Comparison of ENCODE assay signal across 8 cellular contexts in the genomic region with DNA sequence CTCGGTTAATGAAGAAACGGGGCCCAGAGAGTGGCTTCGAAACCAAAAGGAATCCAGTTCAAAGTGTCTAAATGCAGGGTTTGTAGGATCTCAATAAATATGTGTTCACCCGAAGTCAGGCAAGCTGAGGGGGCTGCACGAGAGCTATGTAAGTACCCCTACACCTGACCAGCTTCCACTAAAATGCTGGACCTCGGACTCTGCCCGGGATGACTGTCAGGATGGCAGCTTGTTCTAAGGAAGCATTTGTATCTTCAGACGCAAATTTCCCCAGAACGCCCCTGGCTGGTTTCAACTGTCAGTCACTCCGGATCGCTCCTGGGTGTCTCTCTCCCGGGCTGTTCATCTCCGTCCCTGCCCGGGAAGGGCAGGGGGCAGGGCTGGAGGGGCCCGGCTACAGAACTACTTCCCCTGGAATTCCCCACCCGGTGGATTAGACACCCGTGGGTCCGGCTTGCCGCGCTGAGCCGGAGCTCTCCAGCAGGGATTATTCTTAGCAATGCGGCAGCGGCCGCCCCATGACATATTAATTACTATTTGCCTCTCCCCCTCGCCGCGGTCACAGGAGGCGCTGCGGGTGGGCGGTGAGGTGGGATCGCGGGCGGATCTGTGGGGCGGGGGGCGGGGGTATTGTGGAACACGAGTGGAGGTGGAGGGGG.
A peak's percentile ranks its signal among the peaks of the same experiment; 100 is the strongest.
DNase-seq lines count a peak whose midpoint lies in the region; ATAC-seq, FAIRE-seq and TF ChIP-seq lines count a peak whose summit lies in the region.

No MANE protein-coding gene starts in this region.

- H3K27me3 ChIP-seq in H1 (replicated peaks in 1 of 4; ENCODE audit: control insufficient read depth in 3 of 4, extremely low read depth in 1 of 4, insufficient read depth in 3 of 4, low read length in 3 of 4), result peaks cover 0 to 18% (median 11%) of the 10 kb centered on the region in 4 experiments; a peak in 6 of 7 replicates

- H3K9ac ChIP-seq in H1 (replicated peaks in 1 of 4; ENCODE audit: extremely low read depth in 1 of 4, low read depth in 3 of 4, low read length in 3 of 4), result no peak overlapping the region

- CTCF ChIA-PET in H1 (lab: Charles Lee; ENCODE audit: partially characterized antibody), result interaction anchor here (0.6 to 2.3 kb wide), 18 partner anchors 8 to 328 kb away, joined by 3 to 21 read pairs (median 5); no protein-coding TSS in a partner anchor

- H4K8ac ChIP-seq in H1 (ENCODE audit: extremely low read depth, insufficient read depth, low read length), result no peak overlapping the region

- no peak overlapping the region for H3K27ac ChIP-seq in H1 (ENCODE audit: low read depth, low read length)

- no peak for TF ChIP-seq POLR2A in H1 (IDR thresholded peaks at IDR 0.05; ENCODE audit: control extremely low read depth in 1 of 2, low read depth in 2 of 2, low read length in 2 of 2)

- no peaks in the 10 kb centered on the region for H3K36me3 Mint-ChIP-seq in mesothelial cell of epicardium
- H3K36me3 Mint-ChIP-seq in activated naive CD4-positive, alpha-beta T cell treated with anti-CD3 and anti-CD28 coated beads, Interleukin-2, amount 50 U/mL, for 72 hours, result peaks cover 0 to 8% of the 10 kb centered on the region in 2 donors

- H3K4me3 Mint-ChIP-seq in stimulated activated naive CD8-positive, alpha-beta T cell treated with anti-CD3 and anti-CD28 coated beads, Interleukin-15, amount 100 ng/mL, for 72 hours, result peak overlapping the region; percentile 27 to 29
- peak overlapping the region; percentile 84 for H3K4me3 Mint-ChIP-seq in mesothelial cell of epicardium

- H2BK5ac ChIP-seq in H1 (ENCODE audit: low read depth, low read length), result no peak overlapping the region

- no peak overlapping the region for H3K4ac ChIP-seq in H1 (replicated peaks; ENCODE audit: insufficient read length, low read depth, low read length)

- no peak overlapping the region for H2BK20ac ChIP-seq in H1 (ENCODE audit: low read length)

- H3K23ac ChIP-seq in H1 (ENCODE audit: insufficient read length), result no peak overlapping the region

- no peak overlapping the region for H3K56ac ChIP-seq in H1 (replicated peaks; ENCODE audit: insufficient read length, low read depth, low read length)

- no peak for TF ChIP-seq EP300 in H1 (IDR thresholded peaks at IDR 0.05; ENCODE audit: borderline replicate concordance in 1 of 2, low read depth in 2 of 2, low read length in 2 of 2)

- WGBS in H1 (ENCODE audit: extremely low coverage in 1 of 2, insufficient coverage in 1 of 2, insufficient read length in 1 of 2, insufficient replicate concordance in 2 of 2, low coverage in 1 of 2, low lambda C conversion rate in 2 of 2, missing lambda C conversion rate in 1 of 2), 2 experiments, result 15% methylated on average over 27 of the region's 36 CpGs; no CpG with 5 or more reads in 1 of the 2 experiments

- peaks cover 21% of the 10 kb centered on the region for H3K4me1 Mint-ChIP-seq in stimulated activated naive CD8-positive, alpha-beta T cell treated with anti-CD3 and anti-CD28 coated beads, Interleukin-15, amount 100 ng/mL, for 72 hours
- peaks cover 20% of the 10 kb centered on the region for H3K4me1 Mint-ChIP-seq in mesothelial cell of epicardium

- peak overlapping the region; percentile 59 to 82 (median 66) for H3K4me3 ChIP-seq in H1 (ENCODE audit: extremely low read depth in 1 of 4, insufficient read depth in 2 of 4, low read depth in 3 of 4, low read length in 4 of 4)

- H3K14ac ChIP-seq in H1 (ENCODE audit: insufficient read length), result no peak overlapping the region

- no peaks in the 10 kb centered on the region for H3K9me3 Mint-ChIP-seq in stimulated activated naive CD8-positive, alpha-beta T cell treated with anti-CD3 and anti-CD28 coated beads, Interleukin-15, amount 100 ng/mL, for 72 hours
- H3K9me3 Mint-ChIP-seq in mesothelial cell of epicardium, result no peaks in the 10 kb centered on the region
- H3K9me3 Mint-ChIP-seq in activated naive CD4-positive, alpha-beta T cell treated with anti-CD3 and anti-CD28 coated beads, Interleukin-2, amount 50 U/mL, for 72 hours, result no peaks in the 10 kb centered on the region

- H3K9me3 ChIP-seq in H1 (ENCODE audit: insufficient read depth in 2 of 2, low read depth in 1 of 2, low read length in 1 of 2), result no peaks in the 10 kb centered on the region

- H3K23me2 ChIP-seq in H1 (ENCODE audit: low read depth, low read length), result peaks cover 15% of the 10 kb centered on the region; the same call in 1 of the 2 replicates

- no peak overlapping the region for H3K18ac ChIP-seq in H1 (ENCODE audit: extremely low read depth, low read length)

- no peak overlapping the region for H2BK12ac ChIP-seq in H1 (ENCODE audit: low read depth, low read length)

- H3K79me2 ChIP-seq in H1 (ENCODE audit: control insufficient read depth in 1 of 2, insufficient read depth in 2 of 2, low read length in 2 of 2), result no peaks in the 10 kb centered on the region

- no peaks in the 10 kb centered on the region for H3K79me1 ChIP-seq in H1 (ENCODE audit: low read depth, low read length)

- H3K4me1 ChIP-seq in H1 (replicated peaks in 1 of 4; ENCODE audit: control insufficient read depth in 3 of 4, insufficient read depth in 4 of 4, low read length in 3 of 4), result peaks cover 0 to 6% (median 3%) of the 10 kb centered on the region in 4 experiments; a peak in 4 of 7 replicates

- H4K91ac ChIP-seq in H1 (replicated peaks; ENCODE audit: insufficient read length, low read length), result no peak overlapping the region

- no peak for ATAC-seq in stimulated activated naive CD8-positive, alpha-beta T cell treated with anti-CD3 and anti-CD28 coated beads, Interleukin-15, amount 100 ng/mL, for 72 hours
- no peak for ATAC-seq in stimulated activated naive CD8-positive, alpha-beta T cell treated with anti-CD3 and anti-CD28 coated beads, Interleukin-15, Interleukin-2, amounts not matched to agents 100 U/mL and 50 U/mL, for 24 hours
- no peak for ATAC-seq in activated naive CD4-positive, alpha-beta T cell treated with anti-CD3 and anti-CD28 coated beads, Interleukin-2, amount 50 U/mL, for 72 hours
- no peak for ATAC-seq in GM18498 (IDR thresholded peaks at IDR 0.05; ENCODE audit: unreplicated experiment)

- H3K27ac Mint-ChIP-seq in stimulated activated naive CD8-positive, alpha-beta T cell treated with anti-CD3 and anti-CD28 coated beads, Interleukin-15, amount 100 ng/mL, for 72 hours, result no peak overlapping the region
- no peak overlapping the region for H3K27ac Mint-ChIP-seq in mesothelial cell of epicardium
- no peak overlapping the region for H3K27ac Mint-ChIP-seq in activated naive CD4-positive, alpha-beta T cell treated with anti-CD3 and anti-CD28 coated beads, Interleukin-2, amount 50 U/mL, for 72 hours

- no peak overlapping the region for H2BK120ac ChIP-seq in H1 (replicated peaks; ENCODE audit: low read depth, low read length)

- no peak for FAIRE-seq in H1 (lab: Jason Lieb, UNC)

- POLR2A ChIA-PET in H1 (lab: Charles Lee; ENCODE audit: partially characterized antibody), result interaction anchor here (0.9 to 1.5 kb wide), 3 partner anchors 8 to 14 kb away, joined by 3 to 5 read pairs (median 5); no protein-coding TSS in a partner anchor

- H2AK5ac ChIP-seq in H1 (ENCODE audit: low read depth, low read length), result no peak overlapping the region

- H2BK15ac ChIP-seq in H1 (ENCODE audit: low read length), result no peak overlapping the region

- H3K4me2 ChIP-seq in H1 (ENCODE audit: insufficient read depth in 1 of 2, low read depth in 2 of 2, low read length in 2 of 2), result peak overlapping the region; percentile 94 to 100

- H3K27me3 Mint-ChIP-seq in stimulated activated naive CD8-positive, alpha-beta T cell treated with anti-CD3 and anti-CD28 coated beads, Interleukin-15, amount 100 ng/mL, for 72 hours, result peaks cover 80% of the 10 kb centered on the region
- peaks cover 38% of the 10 kb centered on the region for H3K27me3 Mint-ChIP-seq in mesothelial cell of epicardium (ENCODE audit: low read depth)

- TF ChIP-seq CTCF in H1 (IDR thresholded peaks at IDR 0.05; ENCODE audit: control extremely low read depth in 1 of 3, insufficient read depth in 1 of 3, low read depth in 1 of 3, low read length in 3 of 3), result no peak
- TF ChIP-seq CTCF in mesothelial cell of epicardium (IDR thresholded peaks at IDR 0.05; ENCODE audit: unreplicated experiment), result no peak

- DNase-seq in stimulated activated naive CD8-positive, alpha-beta T cell treated with anti-CD3 and anti-CD28 coated beads, Interleukin-15, amount 100 ng/mL, for 72 hours, result peak in 1 of 2 donors; percentile 1
- no peak for DNase-seq in stimulated activated naive CD8-positive, alpha-beta T cell treated with anti-CD3 and anti-CD28 coated beads, Interleukin-15, Interleukin-2, amounts not matched to agents 100 U/mL and 50 U/mL, for 24 hours
- DNase-seq in H1 (ENCODE audit: low read depth in 1 of 2, low spot score in 2 of 2) (peak in 1 of 2 experiments; percentile 51), mesothelial cell of epicardium (ENCODE audit: low spot score in 2 of 2, unreplicated experiment in 2 of 2) (peak in 1 of 2 experiments; percentile 48), NCI-H446 treated with DMSO at 0.1 percent for 48 hours (lab: John Stamatoyannopoulos, UW) (no peak)
- DNase-seq in activated naive CD4-positive, alpha-beta T cell treated with anti-CD3 and anti-CD28 coated beads, Interleukin-2, amount 50 U/mL, for 72 hours (ENCODE audit: low spot score in 2 of 2), result no peak
- no peak for DNase-seq in effector CD8-positive, alpha-beta T cell (lab: John Stamatoyannopoulos, UW)

- H3K36me3 ChIP-seq in H1 (ENCODE audit: control insufficient read depth in 2 of 4, insufficient read depth in 4 of 4, low read length in 3 of 4), result peaks cover 0 to 10% (median 0%) of the 10 kb centered on the region in 4 experiments; a peak in 1 of 8 replicates

- TF ChIP-seq RAD21 in H1 (IDR thresholded peaks at IDR 0.05 in 1 of 2, conservative IDR thresholded peaks at IDR 0.05 in 1 of 2; ENCODE audit: low read depth in 2 of 2, low read length in 2 of 2), result no peak

- peaks cover 0 to 2% of the 10 kb centered on the region in 2 experiments for H4K20me1 ChIP-seq in H1 (replicated peaks in 1 of 2; ENCODE audit: control insufficient read depth in 1 of 2, insufficient read depth in 2 of 2, low read length in 2 of 2)

- H4K5ac ChIP-seq in H1 (ENCODE audit: insufficient read length, low read depth, low read length), result no peak overlapping the region

- no peak overlapping the region for H2AFZ ChIP-seq in H1 (ENCODE audit: low read length)

TF ChIP-seq in H1, 55 proteins besides CTCF, POLR2A, EP300 and RAD21:
- TF ChIP-seq NANOG (IDR thresholded peaks at IDR 0.05; ENCODE audit: insufficient read depth, low read depth, low read length, poor library complexity, severe bottlenecking) (no peak), TEAD4 (IDR thresholded peaks at IDR 0.05; ENCODE audit: low read depth, low read length) (no peak), SP4 (IDR thresholded peaks at IDR 0.05; ENCODE audit: low read length) (no peak)
